ENCODE assay signal across 28 cellular contexts in the genomic region with DNA sequence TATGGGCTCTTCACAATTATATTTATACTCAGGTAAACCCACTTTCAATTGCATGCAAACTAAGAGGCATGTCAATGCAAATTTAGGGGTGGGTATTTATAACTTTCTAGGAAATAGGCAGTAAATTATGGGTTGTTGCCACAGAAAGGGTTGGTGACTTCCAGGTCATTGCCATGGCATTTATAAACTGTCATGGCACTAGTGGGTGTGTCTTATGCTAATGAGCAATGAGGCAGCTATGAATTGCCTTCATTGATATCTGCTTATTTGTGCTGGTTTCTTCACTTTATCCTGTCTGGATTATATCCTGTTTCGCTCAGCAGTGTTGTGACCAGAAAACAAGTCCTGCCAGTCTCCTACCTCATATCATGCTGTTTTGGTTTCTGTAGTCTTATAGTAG.
"Had no signal": no experiment of that assay in that cellular context is flagged by ENCODE, and none has a peak within 500 bp of the region (broad histone marks: within the 10 kb centered on the region; RNA-seq: fewer than 3 reads in every experiment).

No MANE protein-coding gene starts in this region.

- H3K27ac Mint-ChIP-seq: effector memory CD8-positive, alpha-beta T cell; mesothelial cell of epicardium; naive thymus-derived CD4-positive, alpha-beta T cell; nephron; neural progenitor cell; type B pancreatic cell had no signal

- FAIRE-seq: endometrium, keratinocyte had no signal

- H3K4me1 Mint-ChIP-seq: mesothelial cell of epicardium, nephron, neural progenitor cell had no signal

- H3K4me3 ChIP-seq: gastrocnemius medialis, lung, mucosa of descending colon, neural progenitor cell, prostate gland, right atrium auricular region, smooth muscle cell, testis, tibial artery had no signal

- H3K9me3 Mint-ChIP-seq: effector memory CD8-positive, alpha-beta T cell; neural progenitor cell had no signal

- DNase-seq: cortex of kidney; effector memory CD8-positive, alpha-beta T cell; foreskin fibroblast; gastrocnemius medialis; head of caudate nucleus; mesenchymal stem cell; mucosa of descending colon; stimulated activated CD4-positive, alpha-beta T cell treated with anti-CD3 and anti-CD28 coated beads, Interleukin-12 subunit alpha, Interleukin-12 subunit beta, amount 100 ng/mL, for 4 hours; stimulated activated CD4-positive, alpha-beta T cell treated with anti-CD3 and anti-CD28 coated beads, Interleukin-1b, Interleukin-23, amount 100 ng/mL, for 48 hours; stimulated activated CD4-positive, alpha-beta T cell treated with anti-CD3 and anti-CD28 coated beads, Interleukin-4, amount 100 ng/mL, for 1 hour; stimulated activated CD8-positive, alpha-beta memory T cell treated with anti-CD3 and anti-CD28 coated beads, Interleukin-4, amount 100 ng/mL, for 48 hours; stimulated activated naive CD8-positive, alpha-beta T cell treated with anti-CD3 and anti-CD28 coated beads, Interleukin-15, Interleukin-2, amounts not matched to agents 100 U/mL and 50 U/mL, for 24 hours; substantia nigra; testis; tibial artery had no signal

- H3K27me3 ChIP-seq: gastrocnemius medialis, neural progenitor cell, right atrium auricular region, testis, tibial artery had no signal

- ATAC-seq: effector memory CD8-positive, alpha-beta T cell; gastrocnemius medialis; left lobe of liver; mucosa of descending colon; naive thymus-derived CD4-positive, alpha-beta T cell; sciatic nerve; stimulated activated naive CD8-positive, alpha-beta T cell treated with anti-CD3 and anti-CD28 coated beads, Interleukin-15, Interleukin-2, amounts not matched to agents 100 U/mL and 50 U/mL, for 24 hours had no signal

- H3K4me1 ChIP-seq: gastrocnemius medialis, neural progenitor cell, prostate gland, right atrium auricular region, testis, tibial artery had no signal

- H3K36me3 ChIP-seq: gastrocnemius medialis, neural progenitor cell, prostate gland, right atrium auricular region, tibial artery had no signal

- H3K27me3 Mint-ChIP-seq: effector memory CD8-positive, alpha-beta T cell; type B pancreatic cell had no signal

- H3K9me3 ChIP-seq: gastrocnemius medialis, mucosa of descending colon, prostate gland, testis, tibial artery had no signal

- H3K36me3 Mint-ChIP-seq: mesothelial cell of epicardium, neural progenitor cell, type B pancreatic cell had no signal

- H3K27ac ChIP-seq: gastrocnemius medialis, neural progenitor cell, prostate gland, right atrium auricular region, testis, tibial artery had no signal

- H3K4me3 Mint-ChIP-seq: effector memory CD8-positive, alpha-beta T cell; mesothelial cell of epicardium; naive thymus-derived CD4-positive, alpha-beta T cell; nephron; neural progenitor cell; type B pancreatic cell had no signal
